Comparison of ENCODE assay signal across 9 cellular contexts in the genomic region with DNA sequence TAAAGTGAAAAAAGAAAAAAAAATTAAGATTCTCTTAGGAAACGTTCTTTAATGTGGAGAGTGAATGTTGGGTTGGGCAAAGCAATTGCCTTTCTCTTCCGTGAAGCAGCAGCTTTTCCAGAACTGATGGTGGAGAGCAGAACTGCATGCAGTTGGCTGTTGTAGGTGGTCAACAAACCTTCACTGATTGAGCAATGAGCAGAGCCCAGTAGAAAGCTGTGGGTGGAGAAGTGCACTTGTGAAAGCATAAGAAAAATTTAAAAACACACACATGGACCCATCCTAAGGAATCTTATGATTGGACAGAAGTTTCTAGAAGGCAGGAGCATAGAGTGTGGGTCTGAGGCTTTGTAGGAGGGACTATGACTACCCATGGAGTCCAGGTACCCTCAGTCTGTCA. TPM values are rescaled to one million over a fixed set of nuclear protein-coding genes. Genes with fewer than 3 reads are reported as not detected.
DNase-seq lines count a peak whose midpoint lies in the region; ATAC-seq and TF ChIP-seq lines count a peak whose summit lies in the region.
"Had no signal": no experiment of that assay in that cellular context is flagged by ENCODE, and none has a peak within 500 bp of the region (broad histone marks: within the 10 kb centered on the region; RNA-seq: fewer than 3 reads in every experiment).

No MANE protein-coding gene starts in this region.

- H3K4me1 ChIP-seq in PC-9 (replicated peaks; ENCODE audit: insufficient read depth) (peaks cover 28% of the 10 kb centered on the region), fibroblast of lung (ENCODE audit: control insufficient read depth, extremely low read depth, insufficient read depth, low read length) (peaks cover 35% of the 10 kb centered on the region)

- H3F3A ChIP-seq in PC-9 (ENCODE audit: insufficient read depth, low read depth): peaks cover 22% of the 10 kb centered on the region

- H3K27me3 ChIP-seq in PC-9 (ENCODE audit: insufficient read depth, low read depth): no peaks in the 10 kb centered on the region
- H3K27me3 ChIP-seq in fibroblast of lung (ENCODE audit: control insufficient read depth, insufficient read depth, low read length): no peaks in the 10 kb centered on the region

- H3K4me2 ChIP-seq in PC-9 (peak overlapping the region; percentile 21; the same call in 1 of the 2 replicates), fibroblast of lung (ENCODE audit: extremely low read depth, insufficient read depth, low read length) (peak overlapping the region; percentile 90)

- no peaks in the 10 kb centered on the region for H3K9me3 ChIP-seq in PC-9 (ENCODE audit: insufficient read depth, low read depth)
- H3K9me3 ChIP-seq in fibroblast of lung (ENCODE audit: control insufficient read depth, insufficient read depth, low read depth, low read length): no peaks in the 10 kb centered on the region

- H3K27ac Mint-ChIP-seq in progenitor cell of endocrine pancreas: peak overlapping the region; percentile 14
- no peak overlapping the region for H3K27ac Mint-ChIP-seq in activated naive CD8-positive, alpha-beta T cell treated with anti-CD3 and anti-CD28 coated beads, Interleukin-2, amount 50 U/mL, for 24 hours

- BruUV-seq in PC-9 (replicated peaks; lab: Mats Ljungman, UMichigan): no TSS peak

- ATAC-seq in HG03460 (IDR thresholded peaks at IDR 0.05; ENCODE audit: unreplicated experiment) (no peak), GM18511 (IDR thresholded peaks at IDR 0.05; ENCODE audit: unreplicated experiment) (no peak)
- no peak for ATAC-seq in activated naive CD8-positive, alpha-beta T cell treated with anti-CD3 and anti-CD28 coated beads, Interleukin-2, amount 50 U/mL, for 24 hours

- CTCF ChIA-PET in PC-9 (lab: Charles Lee): interaction anchor here (0.6 to 0.8 kb wide), 2 partner anchors 141 to 207 kb away, joined by 3 to 4 read pairs; no protein-coding TSS in a partner anchor

- H3K79me2 ChIP-seq in PC-9 (ENCODE audit: low read depth) (no peaks in the 10 kb centered on the region), fibroblast of lung (ENCODE audit: control insufficient read depth, insufficient read depth, low read length) (no peaks in the 10 kb centered on the region)

- no peaks in the 10 kb centered on the region for H3K36me3 Mint-ChIP-seq in progenitor cell of endocrine pancreas (ENCODE audit: insufficient read depth)
- no peaks in the 10 kb centered on the region for H3K36me3 Mint-ChIP-seq in activated naive CD8-positive, alpha-beta T cell treated with anti-CD3 and anti-CD28 coated beads, Interleukin-2, amount 50 U/mL, for 24 hours (ENCODE audit: low read depth)

- peak; percentile 52 for DNase-seq in AG09309 (ENCODE audit: low read depth)
- DNase-seq in PC-9: no peak
- DNase-seq in fibroblast of lung (ENCODE audit: low read depth in 2 of 2): peak; percentile 48 to 67
- no peak for DNase-seq in progenitor cell of endocrine pancreas (ENCODE audit: low spot score, unreplicated experiment)
- no peak for DNase-seq in SW480 (ENCODE audit: low spot score)
- DNase-seq in activated naive CD8-positive, alpha-beta T cell treated with anti-CD3 and anti-CD28 coated beads, Interleukin-2, amount 50 U/mL, for 24 hours: no peak

- H2AFZ ChIP-seq in PC-9 (no peak overlapping the region), fibroblast of lung (ENCODE audit: low read length) (peak overlapping the region; percentile 55)

- intact Hi-C loops in PC-9 (cut with micrococcal nuclease; ENCODE audit: unreplicated experiment): no loop called here

- H3K4me3 ChIP-seq in AG09309 (ENCODE audit: control insufficient read depth, low read depth, low read length) (no peak overlapping the region), PC-9 (no peak overlapping the region), fibroblast of lung (replicated peaks in 1 of 4; ENCODE audit: control extremely low read depth in 1 of 4, insufficient read depth in 1 of 4, low read depth in 3 of 4, low read length in 4 of 4) (peak overlapping the region in 2 of 4 experiments; percentile 22 to 67)

- no peaks in the 10 kb centered on the region for H3K9me2 ChIP-seq in PC-9 (ENCODE audit: insufficient read depth)

- H3K27me3 Mint-ChIP-seq in progenitor cell of endocrine pancreas: peaks cover 10% of the 10 kb centered on the region
- H3K27me3 Mint-ChIP-seq in activated naive CD8-positive, alpha-beta T cell treated with anti-CD3 and anti-CD28 coated beads, Interleukin-2, amount 50 U/mL, for 24 hours: peaks cover 9% of the 10 kb centered on the region

- H3K4me3 Mint-ChIP-seq in progenitor cell of endocrine pancreas (ENCODE audit: low read depth): no peak overlapping the region
- no peak overlapping the region for H3K4me3 Mint-ChIP-seq in activated naive CD8-positive, alpha-beta T cell treated with anti-CD3 and anti-CD28 coated beads, Interleukin-2, amount 50 U/mL, for 24 hours

- H3K4me1 Mint-ChIP-seq in progenitor cell of endocrine pancreas (ENCODE audit: low read depth): peaks cover 10% of the 10 kb centered on the region
- H3K4me1 Mint-ChIP-seq in activated naive CD8-positive, alpha-beta T cell treated with anti-CD3 and anti-CD28 coated beads, Interleukin-2, amount 50 U/mL, for 24 hours: peaks cover 1% of the 10 kb centered on the region

- H4K20me1 ChIP-seq in PC-9 (ENCODE audit: insufficient read depth) (no peaks in the 10 kb centered on the region), fibroblast of lung (ENCODE audit: control insufficient read depth, extremely low read depth, insufficient read depth, low read length) (no peaks in the 10 kb centered on the region)

- no peaks in the 10 kb centered on the region for H3K9me3 Mint-ChIP-seq in progenitor cell of endocrine pancreas (ENCODE audit: low read depth)
- H3K9me3 Mint-ChIP-seq in activated naive CD8-positive, alpha-beta T cell treated with anti-CD3 and anti-CD28 coated beads, Interleukin-2, amount 50 U/mL, for 24 hours: no peaks in the 10 kb centered on the region

- no peaks in the 10 kb centered on the region for H3K36me3 ChIP-seq in PC-9 (ENCODE audit: low read depth)
- no peaks in the 10 kb centered on the region for H3K36me3 ChIP-seq in fibroblast of lung (ENCODE audit: control insufficient read depth, insufficient read depth, low read length)

- H3K27ac ChIP-seq in PC-9 (peak overlapping the region; percentile 3; the same call in 1 of the 2 replicates), fibroblast of lung (ENCODE audit: insufficient read depth, low read length) (peak overlapping the region; percentile 85)

- peak overlapping the region; percentile 13 for H3K9ac ChIP-seq in fibroblast of lung (ENCODE audit: insufficient read depth, low read length)

- POLR2A ChIA-PET in PC-9 (lab: Charles Lee; ENCODE audit: unreplicated experiment): no interaction called here

- TF ChIP-seq CTCF in AG09309 (IDR thresholded peaks at IDR 0.05; ENCODE audit: control insufficient read depth, insufficient read depth, low read depth, low read length, missing control alignments) (peak; percentile 13), PC-9 (conservative IDR thresholded peaks at IDR 0.05) (no peak), fibroblast of lung (conservative IDR thresholded peaks at IDR 0.05 in 1 of 2, IDR thresholded peaks at IDR 0.05 in 1 of 2; ENCODE audit: low read depth in 1 of 2, low read length in 2 of 2) (peak; percentile 14 to 17), progenitor cell of endocrine pancreas (IDR thresholded peaks at IDR 0.05; ENCODE audit: unreplicated experiment) (no peak)

RNA-seq across cellular contexts. Expression of gene PRELP, which starts 4.5 kb away (rescaled TPM):
- total RNA-seq in PC-9 (2021) (not detected in 2 replicates), fibroblast of lung (4.5 and 4.9 TPM in 2 replicates), progenitor cell of endocrine pancreas (0.04 and 0.14 TPM in 2 replicates)
- 2.8 and 13.9 TPM in 2 replicates for polyA plus RNA-seq in fibroblast of lung
- polyA plus RNA-seq in fibroblast of lung (2012): 5.7 and 39.6 TPM in 2 replicates
- polyA minus RNA-seq in fibroblast of lung (ENCODE audit: low replicate concordance): 5.6 and 37.3 TPM in 2 replicates

RNA-seq across cellular contexts. Expression of gene OPTC, which starts 13.9 kb away (rescaled TPM):
- total RNA-seq in PC-9 (2021) (not detected in 2 replicates), fibroblast of lung (not detected in 2 replicates), progenitor cell of endocrine pancreas (not detected in 2 replicates)
- polyA plus RNA-seq in fibroblast of lung: not detected in 2 replicates
- not detected in 2 replicates for polyA plus RNA-seq in fibroblast of lung (2012)
- polyA minus RNA-seq in fibroblast of lung (ENCODE audit: low replicate concordance): not detected in 2 replicates
- polyA plus RNA-seq: small intestine had no signal

Comparison
In these comparisons a context has a peak if more than half of its experiments do, and no peak if none do; other contexts are left out.
1. DNase-seq: peak in AG09309 (single experiment) and fibroblast of lung (2 of 2); none in PC-9 (0 of 2), progenitor cell of endocrine pancreas (single experiment), SW480 (single experiment) and activated naive CD8-positive, alpha-beta T cell treated with anti-CD3 and anti-CD28 coated beads, Interleukin-2, amount 50 U/mL, for 24 hours (single experiment).
2. CTCF ChIP-seq: peak in AG09309 (single experiment) and fibroblast of lung (2 of 2); none in PC-9 (single experiment) and progenitor cell of endocrine pancreas (single experiment).